8 cellular contexts compared by ENCODE assay signal in the genomic region with DNA sequence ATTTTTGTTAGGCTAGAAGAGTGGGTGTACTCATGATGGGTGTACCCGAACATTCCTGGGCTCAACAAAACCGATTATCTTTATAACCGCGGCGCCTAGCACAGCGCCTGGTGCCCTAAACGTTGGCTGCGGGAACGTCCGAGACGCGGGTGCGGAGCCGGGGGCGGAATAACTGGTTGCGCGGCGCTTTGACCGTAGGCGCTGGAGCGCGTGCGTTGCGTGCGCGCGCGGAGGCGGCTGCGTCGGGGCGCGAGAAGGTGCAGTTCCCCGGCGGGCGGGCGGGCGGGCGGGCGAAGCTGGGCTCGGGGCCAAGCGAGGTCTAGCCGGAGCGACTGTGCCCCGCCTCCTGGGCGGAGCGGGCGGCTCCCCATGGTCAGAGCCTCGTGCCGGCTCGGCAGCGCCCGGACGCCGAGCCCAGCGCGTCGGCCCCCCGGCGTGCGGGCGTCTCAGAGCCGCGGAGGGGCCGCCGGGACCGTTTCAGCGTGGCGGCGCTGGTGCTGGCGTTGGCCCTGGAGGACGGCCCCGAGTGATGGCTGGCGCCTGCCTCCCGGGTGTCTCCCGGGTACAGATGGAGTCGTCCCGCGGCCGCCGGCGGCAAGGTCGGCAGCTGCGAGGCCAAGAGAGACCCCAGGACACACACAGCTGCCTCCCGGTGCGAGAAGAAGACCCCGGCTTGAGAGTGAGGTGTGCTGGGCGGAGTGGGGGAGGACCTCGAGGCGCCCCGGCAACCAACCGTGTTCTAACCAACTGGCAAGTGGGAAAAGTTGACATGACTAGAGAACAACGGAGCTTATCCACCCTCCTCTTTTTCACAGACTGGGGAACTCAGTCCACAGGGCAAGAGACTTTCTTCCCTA. TPM values are rescaled to one million over a fixed set of nuclear protein-coding genes. Genes with fewer than 3 reads are reported as not detected.
A peak's percentile ranks its signal among the peaks of the same experiment; 100 is the strongest.
DNase-seq lines count a peak whose midpoint lies in the region; ATAC-seq and TF ChIP-seq lines count a peak whose summit lies in the region.

A gene (plus strand): TSS at position 373 of the 857 bp plus-strand sequence. CDS start 14,429 bp downstream, outside the sequence.

- H3K4me1 ChIP-seq in right atrium auricular region (no peaks in the 10 kb centered on the region), psoas muscle (peaks cover 22% of the 10 kb centered on the region)

- 0 to 1% (median 1%) methylated on average over 71 to 93 of the region's 93 CpGs for WGBS in psoas muscle, 3 donors

- peak; percentile 38 for DNase-seq in activated T-cell treated with anti-CD3 and anti-CD28 coated beads for 48 hours (ENCODE audit: low read depth)
- DNase-seq in activated T-cell treated with anti-CD3 and anti-CD28 coated beads, Interleukin-2, amount 50 U/mL, for 1 hour = no peak
- peak; percentile 92 for DNase-seq in NCI-H345 (lab: John Stamatoyannopoulos, UW)
- peak; percentile 35 for DNase-seq in amniotic epithelial cell (ENCODE audit: low read depth)
- no peak for DNase-seq in right atrium auricular region (ENCODE audit: low spot score)
- DNase-seq in psoas muscle = peak; percentile 80 to 90

- H3K27ac ChIP-seq in right atrium auricular region (peak within 1 kb of the TSS; percentile 82 to 84), psoas muscle (peak within 1 kb of the TSS; percentile 93)

- H3K9me3 ChIP-seq in right atrium auricular region (no peaks in the 10 kb centered on the region), psoas muscle (no peaks in the 10 kb centered on the region)

- peak within 1 kb of the TSS; percentile 50 to 55 for H3K4me3 ChIP-seq in right atrium auricular region
- peak within 1 kb of the TSS; percentile 70 for H3K4me3 ChIP-seq in psoas muscle

- intact Hi-C loops in psoas muscle (cut with DNase I) = loop anchor here in 1 of 2 donors (5.0 to 10.0 kb wide), 2 partner anchors 109 to 354 kb away; a partner anchor contains a TSS

- ATAC-seq in HG02973 (IDR thresholded peaks at IDR 0.05; ENCODE audit: unreplicated experiment) (peak; percentile 76), psoas muscle (peak; percentile 90 to 94 (median 91)), HG03025 (IDR thresholded peaks at IDR 0.05; ENCODE audit: low FRiP score, unreplicated experiment) (no peak)

- H3K27me3 ChIP-seq in right atrium auricular region (no peaks in the 10 kb centered on the region), psoas muscle (ENCODE audit: insufficient read depth in 3 of 3, low read length in 2 of 3) (no peaks in the 10 kb centered on the region)

- no peaks in the 10 kb centered on the region for H3K36me3 ChIP-seq in right atrium auricular region
- no peaks in the 10 kb centered on the region for H3K36me3 ChIP-seq in psoas muscle (ENCODE audit: insufficient read depth in 1 of 2, low read depth in 1 of 2)

- no peak for TF ChIP-seq CTCF in right atrium auricular region (IDR thresholded peaks at IDR 0.05)
- TF ChIP-seq CTCF in psoas muscle (IDR thresholded peaks at IDR 0.05) = no peak

RNA-seq across cellular contexts. Expression of the gene that starts here (rescaled TPM):
- total RNA-seq in right atrium auricular region = 10 to 100 TPM; 10.3 to 11.2 TPM
- 10 to 100 TPM; 14.6 to 26.2 (median 21.8) TPM for total RNA-seq in psoas muscle
- polyA plus RNA-seq in psoas muscle = 10 to 100 TPM; 10.8 to 24.4 (median 21.4) TPM

Comparison
In these comparisons a context has a peak if more than half of its experiments do, and no peak if none do; other contexts are left out.
1. DNase-seq: peak in activated T-cell treated with anti-CD3 and anti-CD28 coated beads for 48 hours (single experiment), NCI-H345 (single experiment), amniotic epithelial cell (single experiment) and psoas muscle (2 of 2); none in activated T-cell treated with anti-CD3 and anti-CD28 coated beads, Interleukin-2, amount 50 U/mL, for 1 hour (single experiment) and right atrium auricular region (single experiment).